ENCODE assay signal across 21 cellular contexts in genomic region chr20:61178431-61179080, GRCh38.
DNase-seq lines count a peak whose midpoint lies in the region; TF ChIP-seq lines count a peak whose summit lies in the region.
"Had no signal": no experiment of that assay in that cellular context is flagged by ENCODE, and none has a peak within 500 bp of the region (broad histone marks: within the 10 kb centered on the region; RNA-seq: fewer than 3 reads in every experiment).

No MANE protein-coding gene starts in this region.

- no peak overlapping the region for H2BK5ac ChIP-seq in neuronal stem cell (ENCODE audit: low read length)

- H3K4me1 Mint-ChIP-seq in Caco-2 (ENCODE audit: low read depth, unreplicated experiment) (peaks cover 9% of the 10 kb centered on the region), progenitor cell of endocrine pancreas (ENCODE audit: low read depth) (peaks cover 22% of the 10 kb centered on the region)

- no peaks in the 10 kb centered on the region for H3K79me1 ChIP-seq in neuronal stem cell (ENCODE audit: low read depth, low read length)

- H2AK5ac ChIP-seq in neuronal stem cell (ENCODE audit: low read depth, low read length) = no peak overlapping the region

- H3K9me3 ChIP-seq in Caco-2 = no peaks in the 10 kb centered on the region; the same call in 1 of the 2 replicates
- H3K9me3 ChIP-seq in osteoblast (ENCODE audit: low read depth, low read length) = no peaks in the 10 kb centered on the region
- no peaks in the 10 kb centered on the region for H3K9me3 ChIP-seq in tibial artery
- peaks cover 0 to 2% of the 10 kb centered on the region in 2 donors for H3K9me3 ChIP-seq in neuronal stem cell (replicated peaks in 1 of 2; ENCODE audit: control insufficient read depth in 2 of 2, insufficient read depth in 1 of 2, low read depth in 1 of 2, low read length in 2 of 2)
- H3K9me3 ChIP-seq: MG63 had no signal

- no peaks in the 10 kb centered on the region for H3K36me3 Mint-ChIP-seq in Caco-2 (ENCODE audit: insufficient read depth, unreplicated experiment)
- no peaks in the 10 kb centered on the region for H3K36me3 Mint-ChIP-seq in progenitor cell of endocrine pancreas (ENCODE audit: insufficient read depth)
- H3K36me3 Mint-ChIP-seq: CD8-positive, alpha-beta T cell had no signal

- no peak overlapping the region for H3K18ac ChIP-seq in neuronal stem cell (ENCODE audit: low read length)

- H4K20me1 ChIP-seq in osteoblast (ENCODE audit: insufficient read depth, low read length) = no peaks in the 10 kb centered on the region
- H4K20me1 ChIP-seq: BLaER1 treated with 17β-estradiol and CSF1 and Interleukin-3, amounts not matched to agents 10 nM and 100 nM had no signal

- H3K4ac ChIP-seq in neuronal stem cell (ENCODE audit: low read length) = no peak overlapping the region

- no peak overlapping the region for H4K8ac ChIP-seq in neuronal stem cell (ENCODE audit: low read depth, low read length)

- intact Hi-C loops in Caco-2 (cut with micrococcal nuclease; ENCODE audit: unreplicated experiment) (no loop called here), tibial artery (cut with DNase I; ENCODE audit: low total_unique reads) (no loop called here)

- no peak overlapping the region for H3K9ac ChIP-seq in neuronal stem cell (ENCODE audit: low read depth, low read length, poor library complexity)
- H3K9ac ChIP-seq: BLaER1 treated with 17β-estradiol and CSF1 and Interleukin-3, amounts not matched to agents 10 nM and 100 nM had no signal

- H3K4me1 ChIP-seq in Caco-2 (peaks cover 14% of the 10 kb centered on the region), osteoblast (ENCODE audit: insufficient read depth, low read length) (no peaks in the 10 kb centered on the region), tibial artery (no peaks in the 10 kb centered on the region), neuronal stem cell (ENCODE audit: control insufficient read depth in 2 of 2, insufficient read depth in 1 of 2, low read depth in 1 of 2, low read length in 2 of 2) (no peaks in the 10 kb centered on the region)

- H3K14ac ChIP-seq in neuronal stem cell (ENCODE audit: low read length) = no peak overlapping the region

- H2BK15ac ChIP-seq in neuronal stem cell (ENCODE audit: low read length) = no peak overlapping the region

- no peaks in the 10 kb centered on the region for H3K79me2 ChIP-seq in osteoblast (ENCODE audit: insufficient read depth, low read length)

- H3K36me3 ChIP-seq in Caco-2 (ENCODE audit: control insufficient read depth, insufficient read depth, low read length) = no peaks in the 10 kb centered on the region
- no peaks in the 10 kb centered on the region for H3K36me3 ChIP-seq in osteoblast (ENCODE audit: insufficient read depth, low read length)
- no peaks in the 10 kb centered on the region for H3K36me3 ChIP-seq in tibial artery
- peaks cover 0 to 2% of the 10 kb centered on the region in 2 donors for H3K36me3 ChIP-seq in neuronal stem cell (replicated peaks in 1 of 2; ENCODE audit: control insufficient read depth in 2 of 2, insufficient read depth in 2 of 2, low read length in 2 of 2)
- H3K36me3 ChIP-seq: BLaER1 treated with 17β-estradiol and CSF1 and Interleukin-3, amounts not matched to agents 10 nM and 100 nM; MG63 had no signal

- CTCF ChIA-PET in Caco-2 (lab: Charles Lee) = no interaction called here

- no peak overlapping the region for H3K4me3 Mint-ChIP-seq in Caco-2 (ENCODE audit: unreplicated experiment)
- peak overlapping the region; percentile 23 for H3K4me3 Mint-ChIP-seq in progenitor cell of endocrine pancreas (ENCODE audit: low read depth)
- H3K4me3 Mint-ChIP-seq: CD8-positive, alpha-beta T cell had no signal

- no peak overlapping the region for H4K91ac ChIP-seq in neuronal stem cell (ENCODE audit: low read depth, low read length, poor library complexity)

- no peak overlapping the region for H2BK12ac ChIP-seq in neuronal stem cell (ENCODE audit: low read length)

- H3K27ac ChIP-seq in osteoblast (ENCODE audit: low read depth, low read length) = no peak overlapping the region
- H3K27ac ChIP-seq in tibial artery = no peak overlapping the region
- no peak overlapping the region for H3K27ac ChIP-seq in neuronal stem cell (replicated peaks; ENCODE audit: low read length)
- H3K27ac ChIP-seq: BLaER1 treated with 17β-estradiol and CSF1 and Interleukin-3, amounts not matched to agents 10 nM and 100 nM had no signal

- H3K9me3 Mint-ChIP-seq in Caco-2 (ENCODE audit: unreplicated experiment) (no peaks in the 10 kb centered on the region), progenitor cell of endocrine pancreas (ENCODE audit: low read depth) (no peaks in the 10 kb centered on the region)
- H3K9me3 Mint-ChIP-seq: CD8-positive, alpha-beta T cell had no signal

- DNase-seq in Caco-2 = peak; percentile 54 to 78
- peak; percentile 42 to 65 for DNase-seq in NCI-H526 (lab: John Stamatoyannopoulos, UW)
- peak; percentile 24 for DNase-seq in kidney tubule cell (ENCODE audit: low spot score)
- no peak for DNase-seq in progenitor cell of endocrine pancreas (ENCODE audit: low spot score, unreplicated experiment)
- no peak for DNase-seq in osteoblast (ENCODE audit: insufficient read length, low spot score, missing footprints)
- DNase-seq in tibial artery = no peak
- no peak for DNase-seq in neuronal stem cell (ENCODE audit: low spot score)
- DNase-seq in NCI-H524 treated with DMSO at 0.1 percent for 48 hours (lab: John Stamatoyannopoulos, UW) = no peak
- DNase-seq: CD8-positive, alpha-beta T cell; DMS79; IMR-90; MG63; NCI-H1048; NCI-H146; NCI-H2081; NCI-H2171 treated with DMSO at 0.1 percent for 48 hours; NCI-H82; PC-3; RPMI8226; SIG-M5 had no signal

- WGBS in neuronal stem cell (ENCODE audit: extremely low coverage in 2 of 2, insufficient read length in 2 of 2, insufficient replicate concordance in 1 of 2), 2 donors = no CpG with 5 or more reads among the region's 8 CpGs

- no peak overlapping the region for H2BK120ac ChIP-seq in neuronal stem cell (ENCODE audit: low read depth, low read length)

- no peak overlapping the region for H2AFZ ChIP-seq in osteoblast (ENCODE audit: low read length)
- no peak overlapping the region for H2AFZ ChIP-seq in neuronal stem cell (ENCODE audit: low read length)

- no peaks in the 10 kb centered on the region for H3K27me3 ChIP-seq in Caco-2 (replicated peaks; ENCODE audit: control insufficient read depth, insufficient read depth, low read length)
- no peaks in the 10 kb centered on the region for H3K27me3 ChIP-seq in osteoblast (ENCODE audit: insufficient read depth, low read length)
- no peaks in the 10 kb centered on the region for H3K27me3 ChIP-seq in tibial artery
- H3K27me3 ChIP-seq in neuronal stem cell (ENCODE audit: control insufficient read depth in 3 of 3, insufficient read depth in 3 of 3, low read depth in 1 of 3, low read length in 3 of 3) = peaks cover 0 to 25% (median 0%) of the 10 kb centered on the region in 3 experiments
- H3K27me3 ChIP-seq: BLaER1 treated with 17β-estradiol and CSF1 and Interleukin-3, amounts not matched to agents 10 nM and 100 nM; MG63 had no signal

- TF ChIP-seq CTCF in Caco-2 (IDR thresholded peaks at IDR 0.05; ENCODE audit: insufficient read depth in 1 of 2, low read depth in 1 of 2, low read length in 1 of 2, severe bottlenecking in 1 of 2, unreplicated experiment in 1 of 2) (no peak), progenitor cell of endocrine pancreas (IDR thresholded peaks at IDR 0.05; ENCODE audit: unreplicated experiment) (no peak), osteoblast (IDR thresholded peaks at IDR 0.05; ENCODE audit: extremely low read depth, low read depth, low read length) (no peak), tibial artery (IDR thresholded peaks at IDR 0.05) (no peak)

- BruUV-seq in Caco-2 (replicated peaks; lab: Mats Ljungman, UMichigan) = no TSS peak

- POLR2A ChIA-PET in Caco-2 (lab: Charles Lee) = no interaction called here

- H3K23ac ChIP-seq in neuronal stem cell (ENCODE audit: low read depth, low read length, poor library complexity) = no peak overlapping the region

- no peak overlapping the region for H3K27ac Mint-ChIP-seq in Caco-2 (ENCODE audit: unreplicated experiment)
- peak overlapping the region; percentile 30 for H3K27ac Mint-ChIP-seq in progenitor cell of endocrine pancreas
- H3K27ac Mint-ChIP-seq: CD8-positive, alpha-beta T cell had no signal

- H3K4me2 ChIP-seq in osteoblast (ENCODE audit: insufficient read depth, low read length) (no peak overlapping the region), neuronal stem cell (ENCODE audit: insufficient read depth, low read length, poor library complexity, severe bottlenecking) (no peak overlapping the region)
- H3K4me2 ChIP-seq: BLaER1 treated with 17β-estradiol and CSF1 and Interleukin-3, amounts not matched to agents 10 nM and 100 nM had no signal

- H3K27me3 Mint-ChIP-seq in Caco-2 (ENCODE audit: insufficient read depth, unreplicated experiment) (peaks cover 3% of the 10 kb centered on the region), progenitor cell of endocrine pancreas (peaks cover 11% of the 10 kb centered on the region)

- no peak overlapping the region for H3K4me3 ChIP-seq in Caco-2 (ENCODE audit: low read depth, low read length)
- H3K4me3 ChIP-seq in osteoblast (ENCODE audit: insufficient read depth, low read length) = no peak overlapping the region
- H3K4me3 ChIP-seq in tibial artery = no peak overlapping the region
- no peak overlapping the region for H3K4me3 ChIP-seq in neuronal stem cell (ENCODE audit: low read length in 2 of 2)
- H3K4me3 ChIP-seq: BLaER1 treated with 17β-estradiol and CSF1 and Interleukin-3, amounts not matched to agents 10 nM and 100 nM; MG63 had no signal

Comparison
In these comparisons a context has a peak if more than half of its experiments do, and no peak if none do; other contexts are left out.
1. DNase-seq: peak in Caco-2 (2 of 2), NCI-H526 (2 of 2) and kidney tubule cell (single experiment); none in progenitor cell of endocrine pancreas (single experiment), osteoblast (single experiment), tibial artery (0 of 2), neuronal stem cell (single experiment) and NCI-H524 treated with DMSO at 0.1 percent for 48 hours (single experiment).